Comparison of ENCODE assay signal across 24 cellular contexts in the genomic region with DNA sequence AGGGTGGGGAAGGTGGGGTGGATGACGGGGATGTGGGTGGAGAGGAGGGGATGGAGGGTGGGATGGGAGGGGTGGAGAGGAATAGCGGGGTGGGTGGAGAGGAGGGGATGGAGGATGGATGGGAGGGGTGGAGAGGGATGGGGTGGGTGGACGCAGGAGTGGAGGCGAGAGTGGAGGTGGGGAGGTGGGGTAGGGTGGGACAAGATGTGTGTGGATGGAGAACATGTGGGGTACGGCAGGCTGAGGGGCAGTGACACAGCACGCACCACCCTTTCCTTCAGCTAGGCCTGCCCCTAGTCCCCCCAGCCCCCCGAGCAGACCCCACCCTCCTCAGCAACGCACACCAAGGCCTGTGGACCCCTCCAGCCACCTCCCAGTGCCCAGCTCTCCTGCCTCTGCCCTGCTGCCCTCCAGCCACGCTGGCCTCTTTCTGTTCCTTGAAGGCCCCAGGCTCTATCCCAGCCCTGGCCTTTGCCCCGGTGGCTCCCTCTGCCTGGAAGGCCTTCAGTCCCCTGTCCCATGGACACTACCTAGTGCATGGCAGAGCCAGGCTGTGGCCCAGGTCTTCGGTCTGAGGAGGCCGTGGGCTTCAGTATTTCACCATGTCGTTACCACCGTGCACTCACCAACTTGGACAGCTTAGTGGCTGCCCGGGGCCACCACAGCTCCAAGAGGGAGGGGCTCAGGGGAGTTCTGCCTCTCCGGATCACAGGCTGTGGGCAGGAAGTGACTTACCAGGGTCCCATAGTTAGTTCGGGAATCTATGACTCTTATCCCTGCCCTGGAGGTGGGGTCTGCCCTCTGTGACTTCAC.
DNase-seq lines count a peak whose midpoint lies in the region; ATAC-seq lines count a peak whose summit lies in the region.
"Had no signal": no experiment of that assay in that cellular context is flagged by ENCODE, and none has a peak within 500 bp of the region (broad histone marks: within the 10 kb centered on the region; RNA-seq: fewer than 3 reads in every experiment).

No MANE protein-coding gene starts in this region.

- H3K9ac ChIP-seq in trophoblast cell (ENCODE audit: low read length): no peak overlapping the region
- H3K9ac ChIP-seq: BLaER1 had no signal

- peaks cover 9% of the 10 kb centered on the region for H3K79me1 ChIP-seq in trophoblast cell (ENCODE audit: low read length)

- no peak overlapping the region for H3K4me2 ChIP-seq in trophoblast cell (ENCODE audit: low read length)
- H3K4me2 ChIP-seq: BLaER1, GM23338 had no signal

- H3K4me1 ChIP-seq in trophoblast cell (ENCODE audit: control insufficient read depth in 1 of 2, insufficient read depth in 2 of 2, low read length in 2 of 2): peaks cover 7 to 9% of the 10 kb centered on the region in 2 experiments
- H3K4me1 ChIP-seq: SJSA1 had no signal

- H3K23ac ChIP-seq in trophoblast cell (ENCODE audit: low read length): no peak overlapping the region

- H3K4me3 ChIP-seq in trophoblast cell (ENCODE audit: low read depth, low read length): no peak overlapping the region
- H3K4me3 ChIP-seq: BLaER1, GM12878, GM23338, K562, SJSA1 had no signal

- H3K27ac ChIP-seq in trophoblast cell (ENCODE audit: low read depth, low read length): no peak overlapping the region
- H3K27ac ChIP-seq: BLaER1, HL-60, RWPE1, SJSA1 had no signal

- no peak for DNase-seq in activated naive CD4-positive, alpha-beta T cell treated with anti-CD3 and anti-CD28 coated beads, Interleukin-2, amount 10 ng/mL, durations not matched to agents 7 days and 5 days
- DNase-seq in activated naive CD4-positive, alpha-beta T cell treated with anti-CD3 and anti-CD28 coated beads for 36 hours: no peak
- DNase-seq in SW480 (ENCODE audit: low spot score) (peak; percentile 26), trophoblast cell (no peak), cerebellum (ENCODE audit: low spot score) (no peak)
- DNase-seq: 8988T; CD8-positive, alpha-beta T cell; DND-41; GDM1; MV-4-11; NCI-H1417 treated with DMSO at 0.1 percent for 48 hours; NCI-H1930; NCI-H446; NCI-H69 had no signal

- H4K12ac ChIP-seq in trophoblast cell (ENCODE audit: low read depth, low read length): no peak overlapping the region

- peak overlapping the region; percentile 13 for H2BK120ac ChIP-seq in trophoblast cell (ENCODE audit: insufficient read depth, low read length, poor library complexity)

- ATAC-seq in HG03280 (IDR thresholded peaks at IDR 0.05; ENCODE audit: unreplicated experiment) (no peak), HG02798 (IDR thresholded peaks at IDR 0.05; ENCODE audit: poor library complexity, unreplicated experiment) (no peak), HG03175 (IDR thresholded peaks at IDR 0.05; ENCODE audit: unreplicated experiment) (no peak)
- ATAC-seq: CD8-positive, alpha-beta T cell; GM12878; GM23338; K562 had no signal

- H2BK12ac ChIP-seq in trophoblast cell (ENCODE audit: low read length): peak overlapping the region; percentile 41

- peak overlapping the region; percentile 33 for H4K8ac ChIP-seq in trophoblast cell (ENCODE audit: low read depth, low read length)

- H2AK5ac ChIP-seq in trophoblast cell (ENCODE audit: low read length): peak overlapping the region; percentile 51

- 100% methylated on average over 3 of the region's 17 CpGs for WGBS in trophoblast cell (ENCODE audit: extremely low coverage, insufficient coverage, insufficient read length)

- H3K27ac Mint-ChIP-seq in activated naive CD4-positive, alpha-beta T cell treated with anti-CD3 and anti-CD28 coated beads, Interleukin-2, amount 10 ng/mL, durations not matched to agents 7 days and 5 days: peak overlapping the region; percentile 9
- H3K27ac Mint-ChIP-seq in activated naive CD4-positive, alpha-beta T cell treated with anti-CD3 and anti-CD28 coated beads for 36 hours: no peak overlapping the region
- H3K27ac Mint-ChIP-seq: CD8-positive, alpha-beta T cell; GM23338 had no signal

- H3K27me3 Mint-ChIP-seq in activated naive CD4-positive, alpha-beta T cell treated with anti-CD3 and anti-CD28 coated beads, Interleukin-2, amount 10 ng/mL, durations not matched to agents 7 days and 5 days: no peaks in the 10 kb centered on the region
- H3K27me3 Mint-ChIP-seq in activated naive CD4-positive, alpha-beta T cell treated with anti-CD3 and anti-CD28 coated beads for 36 hours (ENCODE audit: low read depth): peaks cover 2% of the 10 kb centered on the region

- H3K4me1 Mint-ChIP-seq in activated naive CD4-positive, alpha-beta T cell treated with anti-CD3 and anti-CD28 coated beads, Interleukin-2, amount 10 ng/mL, durations not matched to agents 7 days and 5 days: no peaks in the 10 kb centered on the region
- no peaks in the 10 kb centered on the region for H3K4me1 Mint-ChIP-seq in activated naive CD4-positive, alpha-beta T cell treated with anti-CD3 and anti-CD28 coated beads for 36 hours (ENCODE audit: low read depth)

- no peaks in the 10 kb centered on the region for H3K36me3 ChIP-seq in trophoblast cell (ENCODE audit: control insufficient read depth in 1 of 2, insufficient read depth in 2 of 2, low read length in 2 of 2)
- H3K36me3 ChIP-seq: BLaER1, SJSA1 had no signal

- no peaks in the 10 kb centered on the region for H3K79me2 ChIP-seq in trophoblast cell (ENCODE audit: control insufficient read depth, insufficient read depth, low read length, poor library complexity)

- H2BK5ac ChIP-seq in trophoblast cell (ENCODE audit: low read depth, low read length, poor library complexity): no peak overlapping the region

- H3K4me3 Mint-ChIP-seq in activated naive CD4-positive, alpha-beta T cell treated with anti-CD3 and anti-CD28 coated beads, Interleukin-2, amount 10 ng/mL, durations not matched to agents 7 days and 5 days: no peak overlapping the region
- no peak overlapping the region for H3K4me3 Mint-ChIP-seq in activated naive CD4-positive, alpha-beta T cell treated with anti-CD3 and anti-CD28 coated beads for 36 hours
- H3K4me3 Mint-ChIP-seq: CD8-positive, alpha-beta T cell; GM23338 had no signal

- H3K9me3 Mint-ChIP-seq in activated naive CD4-positive, alpha-beta T cell treated with anti-CD3 and anti-CD28 coated beads, Interleukin-2, amount 10 ng/mL, durations not matched to agents 7 days and 5 days: no peaks in the 10 kb centered on the region
- peaks cover 3% of the 10 kb centered on the region for H3K9me3 Mint-ChIP-seq in activated naive CD4-positive, alpha-beta T cell treated with anti-CD3 and anti-CD28 coated beads for 36 hours
- H3K9me3 Mint-ChIP-seq: CD8-positive, alpha-beta T cell; GM23338 had no signal

- H2AFZ ChIP-seq in trophoblast cell (ENCODE audit: insufficient read depth, low read length, poor library complexity): no peak overlapping the region
- H2AFZ ChIP-seq: GM23338 had no signal

- intact Hi-C loops in activated naive CD4-positive, alpha-beta T cell treated with anti-CD3 and anti-CD28 coated beads for 36 hours (cut with micrococcal nuclease): no loop called here

- no peak overlapping the region for H3K18ac ChIP-seq in trophoblast cell (ENCODE audit: low read length)

- H3K36me3 Mint-ChIP-seq in activated naive CD4-positive, alpha-beta T cell treated with anti-CD3 and anti-CD28 coated beads, Interleukin-2, amount 10 ng/mL, durations not matched to agents 7 days and 5 days: no peaks in the 10 kb centered on the region
- no peaks in the 10 kb centered on the region for H3K36me3 Mint-ChIP-seq in activated naive CD4-positive, alpha-beta T cell treated with anti-CD3 and anti-CD28 coated beads for 36 hours (ENCODE audit: low read depth)
- H3K36me3 Mint-ChIP-seq: CD8-positive, alpha-beta T cell had no signal

- H3K14ac ChIP-seq in trophoblast cell (ENCODE audit: low read length): peak overlapping the region; percentile 45

- peaks cover 2% of the 10 kb centered on the region for H3K9me3 ChIP-seq in trophoblast cell (ENCODE audit: insufficient read depth, low read depth, low read length)
- H3K9me3 ChIP-seq: BLaER1, SJSA1 had no signal

- H3K4ac ChIP-seq in trophoblast cell (ENCODE audit: low read depth, low read length): no peak overlapping the region

- no peaks in the 10 kb centered on the region for H3K27me3 ChIP-seq in trophoblast cell (ENCODE audit: insufficient read depth, low read length)
- H3K27me3 ChIP-seq: BLaER1, SJSA1 had no signal

- peak overlapping the region; percentile 15 for H4K91ac ChIP-seq in trophoblast cell (ENCODE audit: low read depth, low read length)

- CTCF ChIA-PET in activated naive CD4-positive, alpha-beta T cell treated with anti-CD3 and anti-CD28 coated beads, Interleukin-2, amount 10 ng/mL, durations not matched to agents 7 days and 5 days (lab: Charles Lee): no interaction called here
- CTCF ChIA-PET in activated naive CD4-positive, alpha-beta T cell treated with anti-CD3 and anti-CD28 coated beads for 36 hours (lab: Charles Lee): interaction anchor here (0.5 kb wide), 1 partner anchor 392 kb away, joined by 3 read pairs; no protein-coding TSS in a partner anchor
